ENCODE assay signal across 9 cellular contexts in the genomic region with DNA sequence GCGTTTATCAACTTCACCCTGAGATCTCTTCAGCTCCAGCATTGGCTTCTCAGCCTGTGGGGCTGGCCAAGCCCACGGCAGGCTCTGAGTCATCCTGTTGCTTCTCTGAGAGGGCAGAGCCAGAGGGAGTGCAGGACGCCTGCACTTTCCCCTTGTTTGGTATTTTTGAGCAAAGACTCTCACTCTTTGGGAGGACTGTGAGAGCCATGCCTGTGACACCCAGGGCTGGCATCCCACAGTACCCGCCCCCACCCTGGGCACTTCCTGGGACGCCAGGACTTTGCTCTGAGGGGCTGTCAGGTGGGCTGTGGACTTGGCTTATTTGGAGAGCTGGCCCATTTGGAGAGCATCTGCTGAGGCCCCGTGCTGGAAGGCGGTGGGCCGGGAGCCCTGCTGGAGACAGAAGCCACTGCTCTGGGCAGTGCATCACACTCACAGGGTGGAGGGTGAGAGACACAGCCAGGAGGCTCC. TPM values are rescaled to one million over a fixed set of nuclear protein-coding genes. Genes with fewer than 3 reads are reported as not detected.
A peak's percentile ranks its signal among the peaks of the same experiment; 100 is the strongest.
DNase-seq lines count a peak whose midpoint lies in the region; ATAC-seq and TF ChIP-seq lines count a peak whose summit lies in the region.
"Had no signal": no experiment of that assay in that cellular context is flagged by ENCODE, and none has a peak within 500 bp of the region (broad histone marks: within the 10 kb centered on the region; RNA-seq: fewer than 3 reads in every experiment).

No MANE protein-coding gene starts in this region.

- peaks cover 48% of the 10 kb centered on the region for H3K79me1 ChIP-seq in mesenchymal stem cell (replicated peaks; ENCODE audit: low read length, poor library complexity, severe bottlenecking)

- peaks cover 23% of the 10 kb centered on the region for H3K4me1 Mint-ChIP-seq in activated CD8-positive, alpha-beta memory T cell treated with anti-CD3 and anti-CD28 coated beads, Interleukin-2, amount 10 ng/mL, durations not matched to agents 7 days and 5 days
- H3K4me1 Mint-ChIP-seq in neural progenitor cell = peaks cover 36% of the 10 kb centered on the region

- no peak overlapping the region for H3K4me3 Mint-ChIP-seq in activated CD8-positive, alpha-beta memory T cell treated with anti-CD3 and anti-CD28 coated beads, Interleukin-2, amount 10 ng/mL, durations not matched to agents 7 days and 5 days
- no peak overlapping the region for H3K4me3 Mint-ChIP-seq in neural progenitor cell

- H3K23ac ChIP-seq in mesenchymal stem cell (ENCODE audit: low read length in 2 of 2) = no peak overlapping the region

- H2BK15ac ChIP-seq in mesenchymal stem cell (ENCODE audit: low read depth, poor library complexity, severe bottlenecking) = no peak overlapping the region

- H3K4me2 ChIP-seq in mesenchymal stem cell (ENCODE audit: low read length, poor library complexity, severe bottlenecking) (peak overlapping the region; percentile 16), neural progenitor cell (no peak overlapping the region)

- H3K27ac ChIP-seq in mesenchymal stem cell (ENCODE audit: low read length, poor library complexity, severe bottlenecking) (peak overlapping the region; percentile 2), vagina (peak overlapping the region; percentile 69), neural progenitor cell (no peak overlapping the region)

- H3K9ac ChIP-seq in mesenchymal stem cell (ENCODE audit: low read length) (peak overlapping the region; percentile 74), neural progenitor cell (no peak overlapping the region)

- H3K27ac Mint-ChIP-seq in activated CD8-positive, alpha-beta memory T cell treated with anti-CD3 and anti-CD28 coated beads, Interleukin-2, amount 10 ng/mL, durations not matched to agents 7 days and 5 days = no peak overlapping the region
- no peak overlapping the region for H3K27ac Mint-ChIP-seq in neural progenitor cell

- no peaks in the 10 kb centered on the region for H3K79me2 ChIP-seq in neural progenitor cell (ENCODE audit: low read depth)

- WGBS in mesenchymal stem cell = 58% methylated on average over 8 of the region's 8 CpGs

- H3K36me3 ChIP-seq in mesenchymal stem cell (ENCODE audit: control insufficient read depth in 1 of 2, insufficient read depth in 2 of 2, low read depth in 1 of 2, low read length in 2 of 2) (peaks cover 3 to 18% of the 10 kb centered on the region in 2 experiments), vagina (peaks cover 0 to 10% of the 10 kb centered on the region in 2 donors), neural progenitor cell (no peaks in the 10 kb centered on the region)

- peak overlapping the region in 1 of 2 experiments; percentile 29 for H3K4me3 ChIP-seq in mesenchymal stem cell (ENCODE audit: insufficient read depth in 1 of 2, low read depth in 1 of 2, low read length in 2 of 2)
- peak overlapping the region in 1 of 2 donors; percentile 24 for H3K4me3 ChIP-seq in vagina
- no peak overlapping the region for H3K4me3 ChIP-seq in neural progenitor cell

- no peaks in the 10 kb centered on the region for H3K27me3 Mint-ChIP-seq in activated CD8-positive, alpha-beta memory T cell treated with anti-CD3 and anti-CD28 coated beads, Interleukin-2, amount 10 ng/mL, durations not matched to agents 7 days and 5 days
- H3K27me3 Mint-ChIP-seq in neural progenitor cell (ENCODE audit: insufficient read depth, low read depth) = peaks cover 2% of the 10 kb centered on the region

- no peak overlapping the region for H2BK5ac ChIP-seq in mesenchymal stem cell (ENCODE audit: low read depth, low read length, poor library complexity, severe bottlenecking)

- peaks cover 17% of the 10 kb centered on the region for H4K20me1 ChIP-seq in neural progenitor cell (ENCODE audit: low read depth)

- H3K36me3 Mint-ChIP-seq in activated CD8-positive, alpha-beta memory T cell treated with anti-CD3 and anti-CD28 coated beads, Interleukin-2, amount 10 ng/mL, durations not matched to agents 7 days and 5 days = peaks cover 8% of the 10 kb centered on the region
- peaks cover 17% of the 10 kb centered on the region for H3K36me3 Mint-ChIP-seq in neural progenitor cell

- no peaks in the 10 kb centered on the region for H3K9me3 Mint-ChIP-seq in activated CD8-positive, alpha-beta memory T cell treated with anti-CD3 and anti-CD28 coated beads, Interleukin-2, amount 10 ng/mL, durations not matched to agents 7 days and 5 days (ENCODE audit: low read depth)
- peaks cover 5% of the 10 kb centered on the region for H3K9me3 Mint-ChIP-seq in neural progenitor cell

- H3F3A ChIP-seq in neural progenitor cell (ENCODE audit: low read depth) = peaks cover 4% of the 10 kb centered on the region

- ATAC-seq in activated CD8-positive, alpha-beta memory T cell treated with anti-CD3 and anti-CD28 coated beads, Interleukin-2, amount 10 ng/mL, durations not matched to agents 7 days and 5 days = peak; percentile 47

- intact Hi-C loops in vagina (cut with DNase I) = no loop called here

- H3K27me3 ChIP-seq in mesenchymal stem cell (ENCODE audit: control insufficient read depth in 1 of 2, insufficient read depth in 1 of 2, low read length in 2 of 2) (no peaks in the 10 kb centered on the region), vagina (no peaks in the 10 kb centered on the region), neural progenitor cell (no peaks in the 10 kb centered on the region)

- no peak for TF ChIP-seq POLR2A in vagina (IDR thresholded peaks at IDR 0.05)

- H3K4me1 ChIP-seq in mesenchymal stem cell (ENCODE audit: control insufficient read depth, insufficient read depth, low read depth, low read length) (peaks cover 24% of the 10 kb centered on the region), vagina (peaks cover 39% of the 10 kb centered on the region), neural progenitor cell (peaks cover 18% of the 10 kb centered on the region)

- H2AK5ac ChIP-seq in mesenchymal stem cell (ENCODE audit: low read length, severe bottlenecking) = no peak overlapping the region

- no peak overlapping the region for H2AFZ ChIP-seq in mesenchymal stem cell (ENCODE audit: low read depth, low read length)
- no peak overlapping the region for H2AFZ ChIP-seq in neural progenitor cell (replicated peaks)

- H4K91ac ChIP-seq in mesenchymal stem cell (ENCODE audit: low read length) = no peak overlapping the region

- DNase-seq in activated CD8-positive, alpha-beta memory T cell treated with anti-CD3 and anti-CD28 coated beads, Interleukin-2, amount 10 ng/mL, durations not matched to agents 7 days and 5 days = no peak
- DNase-seq in activated CD8-positive, alpha-beta memory T cell treated with anti-CD3 and anti-CD28 coated beads for 24 hours = no peak
- DNase-seq in dedifferentiated amniotic fluid mesenchymal stem cell (ENCODE audit: extremely low spot score) (peak; percentile 48), mesenchymal stem cell (peak; percentile 71), vagina (ENCODE audit: extremely low spot score in 2 of 2) (no peak), neural progenitor cell (ENCODE audit: low spot score) (no peak), activated gamma-delta T cell treated with Interleukin-2 at 50 U/mL for 16 hours (no peak)
- no peak for DNase-seq in stimulated activated CD4-positive, alpha-beta T cell treated with anti-CD3 and anti-CD28 coated beads, Interleukin-1b, Interleukin-23, amount 100 ng/mL, for 48 hours
- DNase-seq: stimulated activated CD4-positive, alpha-beta T cell treated with anti-CD3 and anti-CD28 coated beads, Interleukin-4, amount 100 ng/mL, for 1 hour had no signal

- no peak overlapping the region for H3K18ac ChIP-seq in mesenchymal stem cell (ENCODE audit: low read depth in 1 of 2, low read length in 2 of 2)

- H3K14ac ChIP-seq in mesenchymal stem cell (ENCODE audit: low read length in 2 of 2) = no peak overlapping the region

- no peak overlapping the region for H2BK120ac ChIP-seq in mesenchymal stem cell (ENCODE audit: low read depth, low read length)

- CTCF ChIA-PET in activated CD8-positive, alpha-beta memory T cell treated with anti-CD3 and anti-CD28 coated beads, Interleukin-2, amount 10 ng/mL, durations not matched to agents 7 days and 5 days (lab: Charles Lee) = interaction anchor here (1.0 kb wide), 1 partner anchor 28 kb away, joined by 4 read pairs; no protein-coding TSS in a partner anchor

- TF ChIP-seq CTCF in vagina (IDR thresholded peaks at IDR 0.05) (peak in 1 of 3 experiments; percentile 11), neural progenitor cell (IDR thresholded peaks at IDR 0.05) (no peak)

- H3K9me3 ChIP-seq in mesenchymal stem cell (ENCODE audit: control insufficient read depth, low read length) = no peaks in the 10 kb centered on the region
- H3K9me3 ChIP-seq in vagina = no peaks in the 10 kb centered on the region
- H3K9me3 ChIP-seq in neural progenitor cell (ENCODE audit: low read depth) = no peaks in the 10 kb centered on the region

- H4K8ac ChIP-seq in mesenchymal stem cell (ENCODE audit: low read length) = no peak overlapping the region

- H3K4ac ChIP-seq in mesenchymal stem cell (ENCODE audit: low read depth in 1 of 2, low read length in 2 of 2) = no peak overlapping the region

- no peak overlapping the region for H2BK12ac ChIP-seq in mesenchymal stem cell (ENCODE audit: low read length in 2 of 2)

RNA-seq across cellular contexts. Expression of a gene that starts 37.4 kb away (rescaled TPM):
- 10 to 100 TPM; 11.8 TPM for total RNA-seq in activated CD8-positive, alpha-beta memory T cell treated with anti-CD3 and anti-CD28 coated beads, Interleukin-2, amount 10 ng/mL, durations not matched to agents 7 days and 5 days
- polyA plus RNA-seq in mesenchymal stem cell (2013, experiment 1 of 2) = 13.3 TPM
- 13.8 TPM for polyA plus RNA-seq in mesenchymal stem cell (2013, experiment 2 of 2)
- total RNA-seq in vagina (8.1 TPM), neural progenitor cell (ENCODE audit: low replicate concordance) (8.0 and 8.5 TPM in 2 replicates)

Comparison
In these comparisons a context has a peak if more than half of its experiments do, and no peak if none do; other contexts are left out.
1. DNase-seq: peak in dedifferentiated amniotic fluid mesenchymal stem cell (single experiment) and mesenchymal stem cell (single experiment); none in activated CD8-positive, alpha-beta memory T cell treated with anti-CD3 and anti-CD28 coated beads, Interleukin-2, amount 10 ng/mL, durations not matched to agents 7 days and 5 days (single experiment), activated CD8-positive, alpha-beta memory T cell treated with anti-CD3 and anti-CD28 coated beads for 24 hours (single experiment), vagina (0 of 2), neural progenitor cell (single experiment), activated gamma-delta T cell treated with Interleukin-2 at 50 U/mL for 16 hours (single experiment) and stimulated activated CD4-positive, alpha-beta T cell treated with anti-CD3 and anti-CD28 coated beads, Interleukin-1b, Interleukin-23, amount 100 ng/mL, for 48 hours (single experiment).